In genomic region chr20:35699914-35700624, GRCh38 we compare ENCODE assay signal across 8 cellular contexts. TPM values are rescaled to one million over a fixed set of nuclear protein-coding genes. Genes with fewer than 3 reads are reported as not detected.
A peak's percentile ranks its signal among the peaks of the same experiment; 100 is the strongest.
DNase-seq lines count a peak whose midpoint lies in the region; ATAC-seq and TF ChIP-seq lines count a peak whose summit lies in the region.

No MANE protein-coding gene starts in this region.

- TF ChIP-seq POLR2A in right lobe of liver (IDR thresholded peaks at IDR 0.05) = no peak

- H3K4me3 ChIP-seq in right lobe of liver = peak overlapping the region; percentile 82 to 99 (median 95)

- TF ChIP-seq CTCF in right lobe of liver (IDR thresholded peaks at IDR 0.05) = no peak
- no peak for TF ChIP-seq CTCF in type B pancreatic cell (conservative IDR thresholded peaks at IDR 0.05)

- ATAC-seq in activated T-cell treated with anti-CD3 and anti-CD28 coated beads, Interleukin-2, amount 50 U/mL, for 4 hours = no peak
- ATAC-seq in right lobe of liver (no peak), HG03442 (IDR thresholded peaks at IDR 0.05; ENCODE audit: unreplicated experiment) (no peak), sciatic nerve (no peak)

- H3K27ac Mint-ChIP-seq in type B pancreatic cell = peak overlapping the region; percentile 85

- H3K27ac ChIP-seq in angular gyrus (ENCODE audit: low read depth, low read length) (peak overlapping the region; percentile 77), right lobe of liver (peak overlapping the region; percentile 68 to 77 (median 71))

- 14% methylated on average over 7 of the region's 7 CpGs for WGBS in right lobe of liver (ENCODE audit: insufficient coverage, low coverage, low lambda C conversion rate, missing lambda C conversion rate)

- no peaks in the 10 kb centered on the region for H3K27me3 ChIP-seq in right lobe of liver

- DNase-seq in activated T-cell treated with anti-CD3 and anti-CD28 coated beads, Interleukin-2, amount 50 U/mL, for 4 hours = no peak
- no peak for DNase-seq in activated T-cell treated with anti-CD3 and anti-CD28 coated beads for 4 hours
- DNase-seq in right lobe of liver = no peak
- no peak for DNase-seq in type B pancreatic cell (ENCODE audit: extremely low spot score, unreplicated experiment)
- no peak for DNase-seq in ACHN
- DNase-seq in sciatic nerve (ENCODE audit: low spot score) = no peak

- H3K36me3 Mint-ChIP-seq in activated T-cell treated with anti-CD3 and anti-CD28 coated beads, Interleukin-2, amount 50 U/mL, for 4 hours (ENCODE audit: insufficient read depth) = peaks cover 41% of the 10 kb centered on the region
- peaks cover 11% of the 10 kb centered on the region for H3K36me3 Mint-ChIP-seq in type B pancreatic cell

- no peaks in the 10 kb centered on the region for H3K9me3 ChIP-seq in right lobe of liver

- H3K36me3 ChIP-seq in right lobe of liver = peaks cover 14 to 43% (median 26%) of the 10 kb centered on the region in 4 donors

- peaks cover 0 to 13% (median 4%) of the 10 kb centered on the region in 4 donors for H3K4me1 ChIP-seq in right lobe of liver

- H3K4me3 Mint-ChIP-seq in activated T-cell treated with anti-CD3 and anti-CD28 coated beads, Interleukin-2, amount 50 U/mL, for 4 hours = peak overlapping the region; percentile 87
- H3K4me3 Mint-ChIP-seq in type B pancreatic cell = peak overlapping the region; percentile 92

- in situ Hi-C loops in ACHN (cut with HindIII; ENCODE audit: low pct_ligation_motif_present, low pct_unique_long_range_greater_than_20kb, low sequenced_read_pairs) = no loop called here

- H3K27me3 Mint-ChIP-seq in activated T-cell treated with anti-CD3 and anti-CD28 coated beads, Interleukin-2, amount 50 U/mL, for 4 hours (ENCODE audit: low read depth) = no peaks in the 10 kb centered on the region
- no peaks in the 10 kb centered on the region for H3K27me3 Mint-ChIP-seq in type B pancreatic cell

- no peaks in the 10 kb centered on the region for H3K9me3 Mint-ChIP-seq in activated T-cell treated with anti-CD3 and anti-CD28 coated beads, Interleukin-2, amount 50 U/mL, for 4 hours
- H3K9me3 Mint-ChIP-seq in type B pancreatic cell = no peaks in the 10 kb centered on the region

- H3K4me1 Mint-ChIP-seq in activated T-cell treated with anti-CD3 and anti-CD28 coated beads, Interleukin-2, amount 50 U/mL, for 4 hours (ENCODE audit: low read depth) = peaks cover 30% of the 10 kb centered on the region
- peaks cover 23% of the 10 kb centered on the region for H3K4me1 Mint-ChIP-seq in type B pancreatic cell (ENCODE audit: unreplicated experiment)

- intact Hi-C loops in right lobe of liver (cut with DNase I) (loop anchor here in 1 of 2 donors (10.0 kb wide), 1 partner anchor 185 kb away; no protein-coding TSS in a partner anchor), sciatic nerve (cut with DNase I) (no loop called here)

RNA-seq across cellular contexts. Expression of gene ROMO1, which starts 0.9 kb away (rescaled TPM):
- 100 to 1,000 TPM; 160 to 171 (median 171) TPM for total RNA-seq in activated T-cell treated with anti-CD3 and anti-CD28 coated beads, Interleukin-2, amount 50 U/mL, for 4 hours
- total RNA-seq in right lobe of liver (100 to 1,000 TPM in 2 of 6 experiments, 10 to 100 TPM in 4; 70.4 to 209 (median 84.8) TPM), type B pancreatic cell (ENCODE audit: low replicate concordance) (131 and 160 TPM in 2 replicates), sciatic nerve (63.8 TPM)

RNA-seq across cellular contexts. Expression of gene NFS1, which starts 0.9 kb away (rescaled TPM):
- 10 to 100 TPM; 29.0 to 39.4 (median 38.4) TPM for total RNA-seq in activated T-cell treated with anti-CD3 and anti-CD28 coated beads, Interleukin-2, amount 50 U/mL, for 4 hours
- total RNA-seq in right lobe of liver (10 to 100 TPM; 30.9 to 63.7 (median 44.3) TPM), type B pancreatic cell (ENCODE audit: low replicate concordance) (26.7 and 29.9 TPM in 2 replicates), sciatic nerve (26.7 TPM)

RNA-seq across cellular contexts. Expression of gene CPNE1, which starts 35.4 kb away (rescaled TPM):
- 100 to 1,000 TPM; 229 to 264 (median 257) TPM for total RNA-seq in activated T-cell treated with anti-CD3 and anti-CD28 coated beads, Interleukin-2, amount 50 U/mL, for 4 hours
- 10 to 100 TPM; 35.5 to 72.0 (median 53.3) TPM for total RNA-seq in right lobe of liver
- total RNA-seq in type B pancreatic cell (ENCODE audit: low replicate concordance) = 115 and 192 TPM in 2 replicates
- 167 TPM for total RNA-seq in sciatic nerve

RNA-seq across cellular contexts. Expression of gene RBM12, which starts 35.4 kb away (rescaled TPM):
- 100 to 1,000 TPM; 135 to 137 (median 136) TPM for total RNA-seq in activated T-cell treated with anti-CD3 and anti-CD28 coated beads, Interleukin-2, amount 50 U/mL, for 4 hours
- total RNA-seq in right lobe of liver (10 to 100 TPM; 13.3 to 32.8 (median 21.0) TPM), type B pancreatic cell (ENCODE audit: low replicate concordance) (122 and 153 TPM in 2 replicates), sciatic nerve (77.7 TPM)

RNA-seq across cellular contexts. Expression of gene RBM39, which starts 42.0 kb away (rescaled TPM):
- 100 to 1,000 TPM; 336 to 375 (median 337) TPM for total RNA-seq in activated T-cell treated with anti-CD3 and anti-CD28 coated beads, Interleukin-2, amount 50 U/mL, for 4 hours
- total RNA-seq in right lobe of liver (100 to 1,000 TPM in 5 of 6 experiments, 10 to 100 TPM in 1; 86.4 to 166 (median 120) TPM), type B pancreatic cell (ENCODE audit: low replicate concordance) (361 and 398 TPM in 2 replicates), sciatic nerve (438 TPM)
